10 cellular contexts compared by ENCODE assay signal in the genomic region with DNA sequence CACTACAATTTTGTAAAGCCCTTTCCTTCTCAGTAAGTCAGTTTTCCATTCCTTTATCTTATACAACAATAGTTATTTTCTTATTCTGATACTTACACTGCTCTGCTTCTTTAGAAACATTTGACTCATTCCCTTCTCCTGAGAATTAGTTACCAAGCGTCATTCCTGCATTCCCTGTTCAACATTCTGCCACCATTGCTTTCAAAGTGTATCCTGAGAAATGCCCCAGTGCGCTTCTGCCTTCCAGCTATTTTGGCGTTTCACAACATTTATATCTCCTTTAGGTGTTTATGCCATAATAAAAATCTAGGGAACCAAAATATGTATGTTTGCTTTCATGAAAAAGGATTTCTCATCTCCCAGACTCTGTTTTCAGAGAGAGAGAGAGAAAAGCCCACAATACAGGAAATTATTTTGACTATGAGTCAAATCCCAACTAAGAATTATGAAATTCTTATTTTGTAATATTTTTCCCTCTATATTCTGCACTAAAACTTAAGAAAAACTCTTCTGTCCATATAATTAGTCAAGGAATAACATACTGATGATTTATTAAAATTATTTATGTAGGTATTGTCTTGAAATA.
DNase-seq lines count a peak whose midpoint lies in the region; ATAC-seq and TF ChIP-seq lines count a peak whose summit lies in the region.
"Had no signal": no experiment of that assay in that cellular context is flagged by ENCODE, and none has a peak within 500 bp of the region (broad histone marks: within the 10 kb centered on the region; RNA-seq: fewer than 3 reads in every experiment).

No MANE protein-coding gene starts in this region.

- peaks cover 16% of the 10 kb centered on the region for H3K4me1 ChIP-seq in OCI-LY3 (ENCODE audit: low read length)
- H3K4me1 ChIP-seq in CD4-positive, alpha-beta memory T cell (ENCODE audit: insufficient read depth, low read length) = no peaks in the 10 kb centered on the region

- peaks cover 14% of the 10 kb centered on the region for H3K4me1 Mint-ChIP-seq in osteocyte (ENCODE audit: unreplicated experiment)
- peaks cover 0 to 5% (median 4%) of the 10 kb centered on the region in 4 donors for H3K4me1 Mint-ChIP-seq in CD4-positive, alpha-beta memory T cell

- TF ChIP-seq CTCF in OCI-LY3 (IDR thresholded peaks at IDR 0.05; ENCODE audit: low read depth, low read length) (no peak), epithelial cell of esophagus (IDR thresholded peaks at IDR 0.05; ENCODE audit: insufficient read depth, low read depth, low read length, missing control alignments) (no peak), osteocyte (IDR thresholded peaks at IDR 0.05) (no peak)

- no peaks in the 10 kb centered on the region for H3K36me3 ChIP-seq in OCI-LY3 (replicated peaks; ENCODE audit: low read depth, low read length)
- no peaks in the 10 kb centered on the region for H3K36me3 ChIP-seq in CD4-positive, alpha-beta memory T cell (ENCODE audit: insufficient read depth, low read length)

- ATAC-seq in HG03280 (IDR thresholded peaks at IDR 0.05; ENCODE audit: unreplicated experiment) (no peak), HG03342 (IDR thresholded peaks at IDR 0.05; ENCODE audit: unreplicated experiment) (no peak)

- no peaks in the 10 kb centered on the region for H3K27me3 ChIP-seq in OCI-LY3 (ENCODE audit: low read depth, low read length)
- no peaks in the 10 kb centered on the region for H3K27me3 ChIP-seq in CD4-positive, alpha-beta memory T cell (ENCODE audit: insufficient read depth, low read length)

- no peaks in the 10 kb centered on the region for H3K27me3 Mint-ChIP-seq in osteocyte (ENCODE audit: unreplicated experiment)
- peaks cover 0 to 1% of the 10 kb centered on the region in 2 donors for H3K27me3 Mint-ChIP-seq in CD4-positive, alpha-beta memory T cell

- intact Hi-C loops in CD4-positive, alpha-beta memory T cell (cut with micrococcal nuclease) = loop anchor here (1.0 to 5.0 kb wide), 10 partner anchors 117 to 1209 kb away; no protein-coding TSS in a partner anchor

- H3K36me3 Mint-ChIP-seq in osteocyte (ENCODE audit: unreplicated experiment) = no peaks in the 10 kb centered on the region
- H3K36me3 Mint-ChIP-seq in CD4-positive, alpha-beta memory T cell = no peaks in the 10 kb centered on the region
- H3K36me3 Mint-ChIP-seq: activated naive CD8-positive, alpha-beta T cell; naive thymus-derived CD4-positive, alpha-beta T cell had no signal

- POLR2A ChIA-PET in CD4-positive, alpha-beta memory T cell (lab: Charles Lee; ENCODE audit: partially characterized antibody) = interaction anchor here (0.8 to 1.5 kb wide), 7 partner anchors 116 to 725 kb away, joined by 3 to 9 read pairs (median 5); no protein-coding TSS in a partner anchor

- no peaks in the 10 kb centered on the region for H3K9me3 ChIP-seq in OCI-LY3 (ENCODE audit: insufficient read depth, low read length)
- H3K9me3 ChIP-seq in CD4-positive, alpha-beta memory T cell (ENCODE audit: control insufficient read depth in 1 of 2, low read length in 2 of 2) = no peaks in the 10 kb centered on the region

- no peak overlapping the region for H3K9ac ChIP-seq in OCI-LY3 (ENCODE audit: low read length)

- H3K4me3 ChIP-seq in OCI-LY3 (ENCODE audit: low read length) (peak overlapping the region; percentile 67), epithelial cell of esophagus (ENCODE audit: low read length) (no peak overlapping the region)
- H3K4me3 ChIP-seq in CD4-positive, alpha-beta memory T cell (ENCODE audit: low read length in 2 of 2) = no peak overlapping the region

- H3K4me3 Mint-ChIP-seq in osteocyte (ENCODE audit: unreplicated experiment) = peak overlapping the region; percentile 63
- H3K4me3 Mint-ChIP-seq in CD4-positive, alpha-beta memory T cell = no peak overlapping the region
- H3K4me3 Mint-ChIP-seq: activated naive CD8-positive, alpha-beta T cell had no signal

- H3K9me3 Mint-ChIP-seq in osteocyte (ENCODE audit: unreplicated experiment) = no peaks in the 10 kb centered on the region
- no peaks in the 10 kb centered on the region for H3K9me3 Mint-ChIP-seq in CD4-positive, alpha-beta memory T cell
- H3K9me3 Mint-ChIP-seq: naive thymus-derived CD4-positive, alpha-beta T cell had no signal

- peak overlapping the region; percentile 65 for H3K27ac Mint-ChIP-seq in osteocyte (ENCODE audit: unreplicated experiment)
- no peak overlapping the region for H3K27ac Mint-ChIP-seq in CD4-positive, alpha-beta memory T cell
- H3K27ac Mint-ChIP-seq: activated naive CD8-positive, alpha-beta T cell; naive thymus-derived CD4-positive, alpha-beta T cell had no signal

- H3K4me2 ChIP-seq in OCI-LY3 (ENCODE audit: low read length) = peak overlapping the region; percentile 44

- no peak overlapping the region for H3K27ac ChIP-seq in OCI-LY3 (ENCODE audit: low read length)
- H3K27ac ChIP-seq in CD4-positive, alpha-beta memory T cell (ENCODE audit: low read depth, low read length) = no peak overlapping the region

- no peaks in the 10 kb centered on the region for H4K20me1 ChIP-seq in OCI-LY3 (ENCODE audit: insufficient read depth, low read length)

- H2AFZ ChIP-seq in OCI-LY3 (ENCODE audit: low read depth, low read length) = no peak overlapping the region

- H3K79me2 ChIP-seq in OCI-LY3 (ENCODE audit: low read length) = no peaks in the 10 kb centered on the region

- DNase-seq in ELF-1 (ENCODE audit: low read depth, low spot score) (peak; percentile 4), epithelial cell of esophagus (ENCODE audit: low read depth) (peak; percentile 88), osteocyte (ENCODE audit: extremely low spot score, unreplicated experiment) (no peak), DMS 273 treated with DMSO at 0.1 percent for 48 hours (lab: John Stamatoyannopoulos, UW) (no peak)
- DNase-seq in CD4-positive, alpha-beta memory T cell = no peak

- CTCF ChIA-PET in CD4-positive, alpha-beta memory T cell (lab: Charles Lee; ENCODE audit: partially characterized antibody) = interaction anchor here (0.6 to 6.0 kb wide), 33 partner anchors 8 to 973 kb away, joined by 3 to 84 read pairs (median 4); no protein-coding TSS in a partner anchor

Comparison
In these comparisons a context has a peak if more than half of its experiments do, and no peak if none do; other contexts are left out.
1. DNase-seq: peak in ELF-1 (single experiment) and epithelial cell of esophagus (single experiment); none in osteocyte (single experiment), CD4-positive, alpha-beta memory T cell (0 of 5) and DMS 273 treated with DMSO at 0.1 percent for 48 hours (single experiment).